ENCODE assay signal across 24 cellular contexts in the genomic region with DNA sequence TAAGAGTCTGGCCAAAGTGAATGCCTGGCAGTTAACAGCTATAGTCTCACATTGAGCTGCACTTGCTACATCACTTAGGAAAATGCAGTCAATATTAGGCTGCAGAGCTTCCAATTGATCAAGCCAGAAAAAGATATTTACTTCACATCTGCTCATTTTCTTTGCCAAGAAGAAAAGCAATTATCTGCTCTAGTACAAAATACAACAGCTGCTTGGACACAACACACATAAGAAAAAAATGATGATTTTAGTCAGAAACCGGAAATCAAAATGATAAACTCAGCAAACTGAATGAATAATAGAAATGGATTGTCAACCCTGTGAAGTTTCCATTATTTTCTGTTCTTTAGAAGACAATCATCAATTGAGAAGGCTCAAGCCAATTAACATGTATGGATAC. TPM values are rescaled to one million over a fixed set of nuclear protein-coding genes. Genes with fewer than 3 reads are reported as not detected.
A peak's percentile ranks its signal among the peaks of the same experiment; 100 is the strongest.
DNase-seq lines count a peak whose midpoint lies in the region; ATAC-seq and TF ChIP-seq lines count a peak whose summit lies in the region.
"Had no signal": no experiment of that assay in that cellular context is flagged by ENCODE, and none has a peak within 500 bp of the region (broad histone marks: within the 10 kb centered on the region; RNA-seq: fewer than 3 reads in every experiment).

No MANE protein-coding gene starts in this region.

- peaks cover 0 to 90% of the 10 kb centered on the region in 2 donors for H3K4me1 ChIP-seq in right atrium auricular region
- H3K4me1 ChIP-seq: A549 had no signal

- TF ChIP-seq CTCF in right atrium auricular region (IDR thresholded peaks at IDR 0.05) (no peak), brain (conservative IDR thresholded peaks at IDR 0.05) (no peak), osteocyte (IDR thresholded peaks at IDR 0.05) (no peak)

- no peak overlapping the region for H3K4me3 Mint-ChIP-seq in brain
- H3K4me3 Mint-ChIP-seq in osteocyte (ENCODE audit: unreplicated experiment), result no peak overlapping the region
- H3K4me3 Mint-ChIP-seq: CD4-positive, alpha-beta memory T cell had no signal

- H3K27ac ChIP-seq in right atrium auricular region, result peak overlapping the region; percentile 8 to 49
- H3K27ac ChIP-seq: A549, PC-9, SJSA1 had no signal

- DNase-seq in right atrium auricular region (ENCODE audit: low spot score) (no peak), cardiac septum (ENCODE audit: low spot score) (no peak), osteocyte (ENCODE audit: extremely low spot score, unreplicated experiment) (no peak), posterior cingulate gyrus (no peak), NCI-H226 (no peak)
- DNase-seq: C1 segment of cervical spinal cord; CD4-positive, alpha-beta memory T cell; COR-L47; Kasumi-1; MG63; NCI-H1105 treated with DMSO at 0.1 percent for 48 hours; NCI-H146; NCI-H1930; NCI-H2107; NCI-H526; NCI-H82; PC-9 had no signal

- H3K4me3 ChIP-seq in right atrium auricular region, result no peak overlapping the region
- H3K4me3 ChIP-seq: A549, K562, MG63, PC-9, SJSA1 had no signal

- H3K4me1 Mint-ChIP-seq in brain (peaks cover 70% of the 10 kb centered on the region), osteocyte (ENCODE audit: unreplicated experiment) (peaks cover 56% of the 10 kb centered on the region)
- H3K4me1 Mint-ChIP-seq: CD4-positive, alpha-beta memory T cell had no signal

- intact Hi-C loops in cardiac septum (cut with DNase I), result no loop called here
- intact Hi-C loops in posterior cingulate gyrus (cut with DNase I), result no loop called here

- peaks cover 25% of the 10 kb centered on the region for H3K36me3 Mint-ChIP-seq in brain
- H3K36me3 Mint-ChIP-seq in osteocyte (ENCODE audit: unreplicated experiment), result peaks cover 12% of the 10 kb centered on the region
- H3K36me3 Mint-ChIP-seq: CD4-positive, alpha-beta memory T cell had no signal

- H3K27me3 Mint-ChIP-seq in brain, result peaks cover 3% of the 10 kb centered on the region
- no peaks in the 10 kb centered on the region for H3K27me3 Mint-ChIP-seq in osteocyte (ENCODE audit: unreplicated experiment)
- H3K27me3 Mint-ChIP-seq: CD4-positive, alpha-beta memory T cell had no signal

- no peak for ATAC-seq in GM18520 (IDR thresholded peaks at IDR 0.05; ENCODE audit: unreplicated experiment)
- ATAC-seq: A549, HepG2, K562, Right ventricle myocardium inferior had no signal

- peak overlapping the region in 3 of 5 experiments; percentile 19 to 77 (median 63) for H3K27ac Mint-ChIP-seq in brain
- H3K27ac Mint-ChIP-seq in osteocyte (ENCODE audit: unreplicated experiment), result peak overlapping the region; percentile 8
- H3K27ac Mint-ChIP-seq: CD4-positive, alpha-beta memory T cell had no signal

- no peaks in the 10 kb centered on the region for H3K9me3 Mint-ChIP-seq in brain
- H3K9me3 Mint-ChIP-seq in osteocyte (ENCODE audit: unreplicated experiment), result no peaks in the 10 kb centered on the region

- no peaks in the 10 kb centered on the region for H3K36me3 ChIP-seq in right atrium auricular region
- H3K36me3 ChIP-seq: MG63, SJSA1 had no signal

- H3K9me3 ChIP-seq in right atrium auricular region, result no peaks in the 10 kb centered on the region
- H3K9me3 ChIP-seq: A549, MG63, SJSA1 had no signal

- H3K27me3 ChIP-seq in right atrium auricular region, result no peaks in the 10 kb centered on the region
- H3K27me3 ChIP-seq: MG63, SJSA1 had no signal

RNA-seq across cellular contexts. Expression of gene TMTC1, which starts 45.3 kb away (rescaled TPM):
- 10 to 100 TPM; 60.1 to 60.3 TPM for total RNA-seq in right atrium auricular region
- total RNA-seq in cardiac septum, result 33.2 TPM
- 5.4 TPM for polyA plus RNA-seq in brain (ENCODE audit: insufficient read depth, low read depth, low replicate concordance)
- total RNA-seq in osteocyte, result 35.3 and 37.5 TPM in 2 replicates
- total RNA-seq: CD4-positive, alpha-beta memory T cell had no signal
- polyA plus RNA-seq: CD4-positive, alpha-beta memory T cell had no signal
